8 cellular contexts compared by ENCODE assay signal in genomic region chr22:31556627-31557203, GRCh38.
DNase-seq lines count a peak whose midpoint lies in the region; ATAC-seq and TF ChIP-seq lines count a peak whose summit lies in the region.

No MANE protein-coding gene starts in this region.

- H3K4me1 ChIP-seq in H9 (ENCODE audit: insufficient read depth, low read length): no peaks in the 10 kb centered on the region
- peaks cover 2 to 8% of the 10 kb centered on the region in 2 experiments; a peak in 3 of 4 replicates for H3K4me1 ChIP-seq in SK-N-SH (ENCODE audit: control insufficient read depth in 1 of 2, insufficient read depth in 2 of 2, low read depth in 1 of 2, low read length in 1 of 2)

- no peak overlapping the region for H2BK5ac ChIP-seq in H9 (ENCODE audit: insufficient read length, low read length)

- no peak overlapping the region for H2AK5ac ChIP-seq in H9 (ENCODE audit: insufficient read length, low read length)

- H3K36me3 Mint-ChIP-seq in H9 (ENCODE audit: insufficient read depth in 1 of 3, low read depth in 3 of 3): no peaks in the 10 kb centered on the region; a peak in 1 of 7 replicates

- peaks cover 2 to 28% of the 10 kb centered on the region in 2 experiments for H3K36me3 ChIP-seq in SK-N-SH (replicated peaks in 1 of 2; ENCODE audit: control insufficient read depth in 1 of 2, insufficient read depth in 2 of 2, low read length in 1 of 2)

- no peak overlapping the region for H3T11ph ChIP-seq in H9 (ENCODE audit: low read length)

- ATAC-seq in HG02840 (IDR thresholded peaks at IDR 0.05; ENCODE audit: low FRiP score, unreplicated experiment): no peak
- no peak for ATAC-seq in GM18861 (IDR thresholded peaks at IDR 0.05; ENCODE audit: unreplicated experiment)

- H3K14ac ChIP-seq in H9 (ENCODE audit: insufficient read depth, low read length): no peak overlapping the region

- H3K4ac ChIP-seq in H9 (ENCODE audit: low read depth, low read length): no peak overlapping the region

- H3K27me3 Mint-ChIP-seq in H9 (ENCODE audit: low read depth): no peaks in the 10 kb centered on the region

- no peak overlapping the region for H3K9ac ChIP-seq in H9 (ENCODE audit: extremely low read depth, insufficient read length, low read length)
- H3K9ac ChIP-seq in SK-N-SH: no peak overlapping the region

- POLR2A ChIA-PET in SK-N-SH (lab: Yijun Ruan, JAX): interaction anchor here (1.0 kb wide), 1 partner anchor 74 kb away, joined by 4 read pairs; no protein-coding TSS in a partner anchor

- H3K4me2 ChIP-seq in H9 (ENCODE audit: insufficient read depth, insufficient read length, low read length): no peak overlapping the region
- no peak overlapping the region for H3K4me2 ChIP-seq in SK-N-SH

- H2BK12ac ChIP-seq in H9 (ENCODE audit: insufficient read length, low read depth, low read length): no peak overlapping the region

- H3K27me3 ChIP-seq in H9 (ENCODE audit: insufficient read depth, low read length): no peaks in the 10 kb centered on the region
- H3K27me3 ChIP-seq in SK-N-SH (ENCODE audit: insufficient read depth): no peaks in the 10 kb centered on the region

- no CpG with 5 or more reads among the region's 9 CpGs for WGBS in H9 (ENCODE audit: extremely low coverage, insufficient read length, low lambda C conversion rate)
- WGBS in SK-N-SH (ENCODE audit: low lambda C conversion rate): 84% methylated on average over 9 of the region's 9 CpGs

- no peak for TF ChIP-seq EP300 in SK-N-SH (IDR thresholded peaks at IDR 0.05; ENCODE audit: borderline replicate concordance in 1 of 2, low read depth in 1 of 2, low read length in 1 of 2)

- H2AFZ ChIP-seq in H9 (ENCODE audit: low read length) (no peak overlapping the region), SK-N-SH (ENCODE audit: low read depth) (no peak overlapping the region)

- peak; percentile 22 for DNase-seq in COR-L47 (lab: John Stamatoyannopoulos, UW)
- DNase-seq in H9: no peak
- DNase-seq in SK-N-SH: peak; percentile 46
- DNase-seq in foreskin fibroblast: peak; percentile 31 to 65
- peak; percentile 45 for DNase-seq in putamen (ENCODE audit: low spot score)
- no peak for DNase-seq in stimulated activated CD4-positive, alpha-beta T cell treated with anti-CD3 and anti-CD28 coated beads, Interleukin-12 subunit alpha, Interleukin-12 subunit beta, amount 100 ng/mL, for 4 hours

- no peak overlapping the region for H2BK120ac ChIP-seq in H9 (ENCODE audit: low read depth, low read length, poor library complexity, severe bottlenecking)

- H3K4me1 Mint-ChIP-seq in H9: peaks cover 5% of the 10 kb centered on the region in 2 experiments

- CTCF ChIA-PET in SK-N-SH (lab: Yijun Ruan, JAX): interaction anchor here (0.5 to 2.8 kb wide), 23 partner anchors 8 to 412 kb away, joined by 3 to 44 read pairs (median 3); no protein-coding TSS in a partner anchor

- H4K8ac ChIP-seq in H9 (replicated peaks; ENCODE audit: insufficient read length, low read depth, low read length): no peak overlapping the region

- no peaks in the 10 kb centered on the region for H3K9me3 Mint-ChIP-seq in H9

- H3K18ac ChIP-seq in H9 (ENCODE audit: insufficient read length, low read depth, low read length): no peak overlapping the region

- no peak overlapping the region for H2BK15ac ChIP-seq in H9 (ENCODE audit: low read depth, low read length)

- peak; percentile 67 for TF ChIP-seq CTCF in H9 (conservative IDR thresholded peaks at IDR 0.05)
- peak; percentile 70 for TF ChIP-seq CTCF in SK-N-SH (IDR thresholded peaks at IDR 0.05)
- TF ChIP-seq CTCF in foreskin fibroblast (IDR thresholded peaks at IDR 0.05; ENCODE audit: low read depth, low read length): peak; percentile 59

- no peaks in the 10 kb centered on the region for H3K9me3 ChIP-seq in H9 (ENCODE audit: control insufficient read depth, low read depth, low read length)
- no peaks in the 10 kb centered on the region for H3K9me3 ChIP-seq in SK-N-SH

- H3K4me3 ChIP-seq in SK-N-SH (ENCODE audit: low read depth in 2 of 2, low read length in 1 of 2) (no peak overlapping the region; a peak in 1 of 4 replicates), foreskin fibroblast (ENCODE audit: low read depth in 1 of 2, low read length in 2 of 2) (no peak overlapping the region)

- peaks cover 13% of the 10 kb centered on the region for H3F3A ChIP-seq in SK-N-SH (replicated peaks; ENCODE audit: insufficient read depth)

- H3K79me1 ChIP-seq in H9 (ENCODE audit: insufficient read depth, low read depth, low read length, poor library complexity, severe bottlenecking): no peaks in the 10 kb centered on the region

- H3K79me2 ChIP-seq in H9 (ENCODE audit: insufficient read depth, low read length) (no peaks in the 10 kb centered on the region), SK-N-SH (ENCODE audit: insufficient read depth) (no peaks in the 10 kb centered on the region)

- no peak overlapping the region for H3K4me3 Mint-ChIP-seq in H9

- H3K23me2 ChIP-seq in H9 (ENCODE audit: insufficient read length, low read depth, low read length, poor library complexity, severe bottlenecking): no peaks in the 10 kb centered on the region

- H4K91ac ChIP-seq in H9 (ENCODE audit: insufficient read length, low read depth, low read length): no peak overlapping the region

- no peak overlapping the region for H3K27ac Mint-ChIP-seq in H9

- H3K27ac ChIP-seq in H9 (ENCODE audit: insufficient read length, low read depth, low read length) (no peak overlapping the region), SK-N-SH (ENCODE audit: low read depth in 2 of 2, low read length in 1 of 2) (no peak overlapping the region)

- no peaks in the 10 kb centered on the region for H3K9me2 ChIP-seq in SK-N-SH

- TF ChIP-seq RAD21 in SK-N-SH (IDR thresholded peaks at IDR 0.05; ENCODE audit: low read length): peak; percentile 63

- H3K23ac ChIP-seq in H9 (ENCODE audit: insufficient read length, low read depth, low read length): no peak overlapping the region

- H4K20me1 ChIP-seq in H9 (ENCODE audit: control insufficient read depth, insufficient read depth, insufficient read length) (no peaks in the 10 kb centered on the region), SK-N-SH (ENCODE audit: insufficient read depth) (no peaks in the 10 kb centered on the region)

- H3K56ac ChIP-seq in H9 (ENCODE audit: insufficient read length, low read depth, low read length): no peak overlapping the region

- no peak overlapping the region for H2BK20ac ChIP-seq in H9 (ENCODE audit: low read depth, low read length, poor library complexity, severe bottlenecking)

- H4K5ac ChIP-seq in H9 (ENCODE audit: insufficient read length, low read depth, low read length): no peak overlapping the region

TF ChIP-seq in SK-N-SH, 30 proteins besides CTCF, POLR2A, EP300 and RAD21:
- TF ChIP-seq SMC3 (IDR thresholded peaks at IDR 0.05; ENCODE audit: low read depth, low read length): peak; percentile 53
- no peak for TF ChIP-seq NRF1 (IDR thresholded peaks at IDR 0.05; ENCODE audit: low read depth, low read length)
- TF ChIP-seq MEF2A (IDR thresholded peaks at IDR 0.05; ENCODE audit: borderline replicate concordance, low read depth): no peak

Comparison
In these comparisons a context has a peak if more than half of its experiments do, and no peak if none do; other contexts are left out.
1. DNase-seq: peak in COR-L47 (single experiment), SK-N-SH (single experiment), foreskin fibroblast (2 of 2) and putamen (single experiment); none in H9 (single experiment) and stimulated activated CD4-positive, alpha-beta T cell treated with anti-CD3 and anti-CD28 coated beads, Interleukin-12 subunit alpha, Interleukin-12 subunit beta, amount 100 ng/mL, for 4 hours (single experiment).
2. Peak in every context shown above with its lines, with median percentiles within 50 percentile points of each other: CTCF ChIP-seq.